In genomic region chr20:59634435-59635005, GRCh38 we compare ENCODE assay signal across 30 cellular contexts. TPM values are rescaled to one million over a fixed set of nuclear protein-coding genes. Genes with fewer than 3 reads are reported as not detected.
DNase-seq lines count a peak whose midpoint lies in the region; TF ChIP-seq lines count a peak whose summit lies in the region.
"Had no signal": no experiment of that assay in that cellular context is flagged by ENCODE, and none has a peak within 500 bp of the region (broad histone marks: within the 10 kb centered on the region; RNA-seq: fewer than 3 reads in every experiment).

No MANE protein-coding gene starts in this region.

- DNase-seq in activated effector memory CD4-positive, alpha-beta T cell treated with anti-CD3 and anti-CD28 coated beads, Interleukin-2, amount 50 U/mL, for 16 hours: peak; percentile 9
- no peak for DNase-seq in activated effector memory CD4-positive, alpha-beta T cell treated with Interleukin-2 at 50 U/mL for 16 hours
- DNase-seq in colonic mucosa (peak; percentile 6), osteocyte (ENCODE audit: extremely low spot score, unreplicated experiment) (peak; percentile 68), ACHN (no peak), ovary (no peak), cerebellum (ENCODE audit: low spot score) (no peak)
- no peak for DNase-seq in activated CD4-positive, CD25-positive, alpha-beta regulatory T cell treated with anti-CD3 and anti-CD28 coated beads, Interleukin-2, amount 50 U/mL, for 72 hours
- DNase-seq: activated CD4-positive, alpha-beta T cell treated with anti-CD3 and anti-CD28 coated beads, Interleukin-2, amount 50 U/mL, for 48 hours; amygdala; effector memory CD8-positive, alpha-beta T cell; erythroblast; Kasumi-1; midbrain; naive B cell; NCI-H1436; NCI-H2081 treated with DMSO at 0.1 percent for 48 hours; NCI-H446; NCI-H82; stimulated activated CD4-positive, alpha-beta T cell treated with anti-CD3 and anti-CD28 coated beads, Interleukin-15, amount 100 ng/mL, for 24 hours; stimulated activated CD4-positive, alpha-beta T cell treated with anti-CD3 and anti-CD28 coated beads, Interleukin-4, amount 100 ng/mL, for 4 hours; T-helper 1 cell; trophoblast cell had no signal

- intact Hi-C loops in colonic mucosa (cut with DNase I) (no loop called here), ovary (cut with DNase I) (no loop called here)

- WGBS in ovary, 3 donors: 43 to 67% (median 56%) methylated on average over 18 of the region's 18 CpGs

- H3K9me3 ChIP-seq in colonic mucosa: no peaks in the 10 kb centered on the region
- H3K9me3 ChIP-seq in ovary: no peaks in the 10 kb centered on the region
- H3K9me3 ChIP-seq: breast epithelium, neutrophil, prostate gland had no signal

- H3K27ac Mint-ChIP-seq in osteocyte (ENCODE audit: unreplicated experiment): no peak overlapping the region
- H3K27ac Mint-ChIP-seq: activated naive CD4-positive, alpha-beta T cell treated with anti-CD3 and anti-CD28 coated beads, Interleukin-2, amount 50 U/mL, for 24 hours; CD8-positive, alpha-beta T cell; effector memory CD8-positive, alpha-beta T cell; naive B cell had no signal

- no peaks in the 10 kb centered on the region for H3K36me3 Mint-ChIP-seq in osteocyte (ENCODE audit: unreplicated experiment)
- H3K36me3 Mint-ChIP-seq: activated naive CD4-positive, alpha-beta T cell treated with anti-CD3 and anti-CD28 coated beads, Interleukin-2, amount 50 U/mL, for 24 hours; CD8-positive, alpha-beta T cell; naive B cell had no signal

- H3K27me3 Mint-ChIP-seq in osteocyte (ENCODE audit: unreplicated experiment): no peaks in the 10 kb centered on the region

- no peaks in the 10 kb centered on the region for H3K4me1 Mint-ChIP-seq in osteocyte (ENCODE audit: unreplicated experiment)
- H3K4me1 Mint-ChIP-seq: activated naive CD4-positive, alpha-beta T cell treated with anti-CD3 and anti-CD28 coated beads, Interleukin-2, amount 50 U/mL, for 24 hours; naive B cell had no signal

- TF ChIP-seq EP300 in ovary (IDR thresholded peaks at IDR 0.05): no peak

- H3K4me1 ChIP-seq in colonic mucosa (no peaks in the 10 kb centered on the region), ovary (ENCODE audit: insufficient read depth) (peaks cover 3% of the 10 kb centered on the region)
- H3K4me1 ChIP-seq: breast epithelium, prostate gland had no signal

- H3K36me3 ChIP-seq in colonic mucosa (no peaks in the 10 kb centered on the region), ovary (no peaks in the 10 kb centered on the region)
- H3K36me3 ChIP-seq: breast epithelium, neutrophil, prostate gland had no signal

- H3K4me3 Mint-ChIP-seq in osteocyte (ENCODE audit: unreplicated experiment): no peak overlapping the region
- H3K4me3 Mint-ChIP-seq: activated naive CD4-positive, alpha-beta T cell treated with anti-CD3 and anti-CD28 coated beads, Interleukin-2, amount 50 U/mL, for 24 hours; CD8-positive, alpha-beta T cell; effector memory CD8-positive, alpha-beta T cell; naive B cell had no signal

- TF ChIP-seq CTCF in colonic mucosa (IDR thresholded peaks at IDR 0.05) (no peak), osteocyte (IDR thresholded peaks at IDR 0.05) (no peak), ovary (IDR thresholded peaks at IDR 0.05) (no peak)

- no peak for TF ChIP-seq POLR2A in ovary (IDR thresholded peaks at IDR 0.05)

- H3K27me3 ChIP-seq in colonic mucosa: no peaks in the 10 kb centered on the region
- no peaks in the 10 kb centered on the region for H3K27me3 ChIP-seq in ovary

- no peak overlapping the region for H3K27ac ChIP-seq in colonic mucosa
- no peak overlapping the region for H3K27ac ChIP-seq in ovary
- H3K27ac ChIP-seq: breast epithelium, coronary artery, neutrophil, prostate gland, RWPE1 had no signal

- no peak overlapping the region for H3K4me3 ChIP-seq in colonic mucosa
- no peak overlapping the region for H3K4me3 ChIP-seq in ovary
- H3K4me3 ChIP-seq: breast epithelium, coronary artery, prostate gland had no signal

- no peak overlapping the region for H3K9ac ChIP-seq in colonic mucosa (ENCODE audit: low read depth in 2 of 2, low read length in 2 of 2)

- H3K9me3 Mint-ChIP-seq in osteocyte (ENCODE audit: unreplicated experiment): peaks cover 1% of the 10 kb centered on the region
- H3K9me3 Mint-ChIP-seq: activated naive CD4-positive, alpha-beta T cell treated with anti-CD3 and anti-CD28 coated beads, Interleukin-2, amount 50 U/mL, for 24 hours; CD8-positive, alpha-beta T cell had no signal

- in situ Hi-C loops in ACHN (cut with HindIII; ENCODE audit: low pct_ligation_motif_present, low pct_unique_long_range_greater_than_20kb, low sequenced_read_pairs): no loop called here

RNA-seq across cellular contexts. Expression of gene PHACTR3, which starts 30.2 kb away (rescaled TPM):
- under 1 TPM; 0.44 to 0.53 TPM for total RNA-seq in colonic mucosa
- not detected in 2 replicates for total RNA-seq in osteocyte
- total RNA-seq in ovary: 10 to 100 TPM in 3 of 7 donors, 1 to 10 TPM in 4; 5.7 to 19.0 (median 9.1) TPM
- 10 to 100 TPM in 1 of 2 donors, 1 to 10 TPM in 1; 5.8 to 13.0 TPM for polyA plus RNA-seq in ovary
- total RNA-seq in cerebellum: 20.1 TPM
- total RNA-seq: CD8-positive, alpha-beta T cell had no signal

Comparison
In these comparisons a context has a peak if more than half of its experiments do, and no peak if none do; other contexts are left out.
1. DNase-seq: peak in activated effector memory CD4-positive, alpha-beta T cell treated with anti-CD3 and anti-CD28 coated beads, Interleukin-2, amount 50 U/mL, for 16 hours (single experiment), colonic mucosa (single experiment) and osteocyte (single experiment); none in activated effector memory CD4-positive, alpha-beta T cell treated with Interleukin-2 at 50 U/mL for 16 hours (single experiment), ACHN (single experiment), activated CD4-positive, CD25-positive, alpha-beta regulatory T cell treated with anti-CD3 and anti-CD28 coated beads, Interleukin-2, amount 50 U/mL, for 72 hours (single experiment), ovary (0 of 5) and cerebellum (single experiment).